In genomic region chr11:134407321-134407828, GRCh38 we compare ENCODE assay signal across 23 cellular contexts. TPM values are rescaled to one million over a fixed set of nuclear protein-coding genes. Genes with fewer than 3 reads are reported as not detected.
DNase-seq lines count a peak whose midpoint lies in the region; ATAC-seq, FAIRE-seq and TF ChIP-seq lines count a peak whose summit lies in the region.
"Had no signal": no experiment of that assay in that cellular context is flagged by ENCODE, and none has a peak within 500 bp of the region (broad histone marks: within the 10 kb centered on the region; RNA-seq: fewer than 3 reads in every experiment).

No MANE protein-coding gene starts in this region.

- peak overlapping the region; percentile 73 for H3K27ac ChIP-seq in caudate nucleus (ENCODE audit: low read depth, low read length)
- H3K27ac ChIP-seq in HepG2 (ENCODE audit: extremely low read length, insufficient read depth, low read length) = no peak overlapping the region
- peak overlapping the region; percentile 36 for H3K27ac ChIP-seq in substantia nigra (ENCODE audit: low read depth, low read length, poor library complexity, severe bottlenecking)
- H3K27ac ChIP-seq: 22Rv1, BLaER1, esophagus squamous epithelium, SJSA1, thoracic aorta had no signal

- no peak overlapping the region for H3K4me2 ChIP-seq in HepG2 (ENCODE audit: low read depth, low read length)
- H3K4me2 ChIP-seq: BLaER1 had no signal

- peaks cover 7 to 48% of the 10 kb centered on the region in 2 experiments; a peak in 4 of 5 replicates for H3K27me3 ChIP-seq in HepG2 (ENCODE audit: control insufficient read depth in 1 of 2, insufficient read depth in 2 of 2, low read length in 2 of 2)

- H3K79me2 ChIP-seq in HepG2 (ENCODE audit: insufficient read depth, low read length) = no peaks in the 10 kb centered on the region

- FAIRE-seq in HepG2 (lab: Jason Lieb, UNC) = no peak
- FAIRE-seq: HTR-8/SVneo had no signal

- TF ChIP-seq EP300 in HepG2 (IDR thresholded peaks at IDR 0.05; ENCODE audit: low read depth in 2 of 2, low read length in 2 of 2) (no peak), HepG2 (CRISPR knock-in tag; IDR thresholded peaks at IDR 0.05; ENCODE audit: borderline replicate concordance) (no peak)

- H3K36me3 ChIP-seq in HepG2 (replicated peaks in 1 of 2; ENCODE audit: control insufficient read depth in 1 of 2, insufficient read depth in 2 of 2, low read length in 2 of 2) = no peaks in the 10 kb centered on the region
- H3K36me3 ChIP-seq: BLaER1, esophagus squamous epithelium, SJSA1, thoracic aorta had no signal

- no peak overlapping the region for H2AFZ ChIP-seq in HepG2 (ENCODE audit: low read length)

- no peaks in the 10 kb centered on the region for H3K9me3 ChIP-seq in HepG2 (ENCODE audit: low read length)
- H3K9me3 ChIP-seq: BLaER1, esophagus squamous epithelium, SJSA1, thoracic aorta had no signal

- POLR2A ChIA-PET in HepG2 (lab: Yijun Ruan, JAX) = no interaction called here

- no peak for TF ChIP-seq POLR2A in HepG2 (IDR thresholded peaks at IDR 0.05; ENCODE audit: insufficient read depth in 1 of 2, low read depth in 2 of 2, low read length in 2 of 2)

- no TSS peak for BruUV-seq in HepG2 (replicated peaks; lab: Mats Ljungman, UMichigan)

- 10% methylated on average over 8 of the region's 12 CpGs for WGBS in HepG2 (ENCODE audit: low lambda C conversion rate)

- no peak for TF ChIP-seq RAD21 in HepG2 (CRISPR knock-in tag; IDR thresholded peaks at IDR 0.05)

- no peak overlapping the region for H3K9ac ChIP-seq in HepG2 (ENCODE audit: insufficient read depth, low read depth, low read length)
- H3K9ac ChIP-seq: BLaER1 had no signal

- ATAC-seq in HepG2 (no peak), GM21515 (IDR thresholded peaks at IDR 0.05; ENCODE audit: unreplicated experiment) (no peak), GM21529 (IDR thresholded peaks at IDR 0.05; ENCODE audit: unreplicated experiment) (no peak)
- ATAC-seq: PC-3 had no signal

- in situ Hi-C loops in HepG2 (cut with HindIII; ENCODE audit: extremely low pct_ligation_motif_present, low pct_unique_long_range_greater_than_20kb) = no loop called here

- intact Hi-C loops in HepG2 (cut with micrococcal nuclease; ENCODE audit: unreplicated experiment) = no loop called here

- no peak for TF ChIP-seq CTCF in HepG2 (CRISPR knock-in tag; IDR thresholded peaks at IDR 0.05)

- DNase-seq in DMS 273 (lab: John Stamatoyannopoulos, UW; ENCODE audit: unreplicated experiment) = peak; percentile 52
- DNase-seq in DMS 273 treated with DMSO at 0.1 percent for 48 hours (lab: John Stamatoyannopoulos, UW) = no peak
- peak in 28 of 61 donors; percentile 14 to 56 (median 38) for DNase-seq in caudate nucleus (lab: John Stamatoyannopoulos, UW)
- DNase-seq in HepG2 (ENCODE audit: low spot score) = no peak
- peak in 10 of 49 donors; percentile 6 to 42 (median 22) for DNase-seq in substantia nigra (lab: John Stamatoyannopoulos, UW)
- no peak for DNase-seq in effector CD4-positive, alpha-beta T cell
- DNase-seq: activated CD4-positive, alpha-beta T cell treated with anti-CD3 and anti-CD28 coated beads for 1 hour; effector CD8-positive, alpha-beta T cell; esophagus squamous epithelium; GDM1; mesenchymal stem cell; naive thymus-derived CD4-positive, alpha-beta T cell; NCI-H446; PC-3; stimulated activated CD8-positive, alpha-beta memory T cell treated with anti-CD3 and anti-CD28 coated beads, Interleukin-4, amount 100 ng/mL, for 48 hours had no signal

- H3K4me3 ChIP-seq in HepG2 (replicated peaks in 1 of 3; ENCODE audit: insufficient read depth in 1 of 3, low read depth in 2 of 3, low read length in 3 of 3) = no peak overlapping the region
- H3K4me3 ChIP-seq: BLaER1, esophagus squamous epithelium, SJSA1, thoracic aorta had no signal

- no peaks in the 10 kb centered on the region for H3K4me1 ChIP-seq in HepG2 (ENCODE audit: insufficient read depth, low read length)
- H3K4me1 ChIP-seq: SJSA1 had no signal

- H4K20me1 ChIP-seq in HepG2 (ENCODE audit: insufficient read depth, low read length) = no peaks in the 10 kb centered on the region

- CTCF ChIA-PET in HepG2 (lab: Yijun Ruan, JAX; ENCODE audit: low intra/inter-chr PET ratio, low total read pairs) = no interaction called here

TF ChIP-seq in HepG2, 621 proteins besides CTCF, POLR2A, EP300 and RAD21:
- TF ChIP-seq MAFK (conservative IDR thresholded peaks at IDR 0.05 in 1 of 2, IDR thresholded peaks at IDR 0.05 in 1 of 2; ENCODE audit: low read length in 2 of 2) = peak; percentile 20 to 56; a peak in 2 of 4 replicates
- TF ChIP-seq POLR2G (IDR thresholded peaks at IDR 0.05; ENCODE audit: low read depth, low read length) = no peak

RNA-seq across cellular contexts. Expression of gene B3GAT1, which starts 4.7 kb away (rescaled TPM):
- not detected in 2 replicates for total RNA-seq in HepG2 (2016; rRNA removed; fragmentation: Illumina TruSeq; extraction: Trizol)
- total RNA-seq in HepG2 (2016; cell fraction: cytosol; rRNA removed; fragmentation: Illumina TruSeq; extraction: Trizol; ENCODE audit: low read depth) = not detected in 2 replicates
- not detected in 2 replicates for total RNA-seq in HepG2 (2016; cell fraction: insoluble cytoplasmic fraction; rRNA removed; fragmentation: Illumina TruSeq; extraction: Trizol)
- total RNA-seq in HepG2 (2016; cell fraction: membrane; rRNA removed; fragmentation: Illumina TruSeq; extraction: Trizol) = not detected in 2 replicates
- total RNA-seq in HepG2 (2016; cell fraction: nucleus; rRNA removed; fragmentation: Illumina TruSeq; extraction: Trizol) = not detected in 2 replicates
- polyA plus RNA-seq in HepG2 (2011; rRNA removed) = not detected in 2 replicates
- polyA plus RNA-seq in HepG2 (2011; cell fraction: cytosol; rRNA removed) = not detected in 2 replicates
- polyA plus RNA-seq in HepG2 (2011; cell fraction: nucleus; rRNA removed) = not detected in 2 replicates
- polyA plus RNA-seq in HepG2 (2012) = not detected in 2 replicates
- polyA plus RNA-seq in HepG2 (2016; cell fraction: cytosol; fragmentation: Illumina TruSeq; extraction: Trizol; ENCODE audit: low read depth) = not detected in 2 replicates
- not detected in 2 replicates for polyA plus RNA-seq in HepG2 (2016; cell fraction: insoluble cytoplasmic fraction; fragmentation: Illumina TruSeq; extraction: Trizol; ENCODE audit: low read depth)
- polyA plus RNA-seq in HepG2 (2016; cell fraction: membrane; fragmentation: Illumina TruSeq; extraction: Trizol; ENCODE audit: low read depth) = not detected in 2 replicates
- polyA plus RNA-seq in HepG2 (2016; cell fraction: nucleus; fragmentation: Illumina TruSeq; extraction: Trizol; ENCODE audit: insufficient read depth, low read depth) = not detected in 2 replicates
- not detected in 2 replicates for polyA minus RNA-seq in HepG2 (2011; rRNA and poly(A)+ RNA removed; ENCODE audit: low replicate concordance)
- not detected in 2 replicates for polyA minus RNA-seq in HepG2 (2011; cell fraction: cytosol; rRNA and poly(A)+ RNA removed)
- polyA minus RNA-seq in HepG2 (2011; cell fraction: nucleus; rRNA and poly(A)+ RNA removed) = not detected in 2 replicates
- total RNA-seq: PC-3, pulmonary artery endothelial cell, SJSA1 had no signal
- polyA plus RNA-seq: naive thymus-derived CD4-positive, alpha-beta T cell had no signal
